In the genomic region with DNA sequence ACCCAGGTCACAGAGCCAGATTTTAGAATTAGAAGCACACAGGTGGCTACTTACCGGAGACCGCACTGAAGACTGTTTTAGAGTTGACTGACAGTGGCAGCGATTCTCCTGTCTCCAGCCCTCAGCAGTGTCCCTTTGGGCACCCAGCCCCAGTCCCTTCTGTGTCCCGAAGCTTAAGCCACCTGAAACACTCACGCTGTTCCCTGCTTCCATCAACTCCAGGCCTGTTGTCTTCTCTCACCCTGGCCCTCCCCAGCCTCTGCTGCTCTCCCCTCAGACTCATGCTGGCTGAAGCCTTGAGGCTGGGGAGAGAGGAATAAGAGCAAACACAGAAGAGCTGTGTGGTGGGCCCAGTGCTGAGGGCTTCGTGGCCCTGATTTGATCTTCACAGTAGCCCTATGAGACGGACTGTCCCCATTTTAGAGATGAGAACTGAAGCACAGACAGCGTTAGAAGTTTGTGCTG, we compare ENCODE assay signal across 18 cellular contexts. TPM values are rescaled to one million over a fixed set of nuclear protein-coding genes. Genes with fewer than 3 reads are reported as not detected.
DNase-seq lines count a peak whose midpoint lies in the region; ATAC-seq, FAIRE-seq and TF ChIP-seq lines count a peak whose summit lies in the region.
"Had no signal": no experiment of that assay in that cellular context is flagged by ENCODE, and none has a peak within 500 bp of the region (broad histone marks: within the 10 kb centered on the region; RNA-seq: fewer than 3 reads in every experiment).

No MANE protein-coding gene starts in this region.

- H3K36me3 ChIP-seq in HepG2 (replicated peaks in 1 of 2; ENCODE audit: control insufficient read depth in 1 of 2, insufficient read depth in 2 of 2, low read length in 2 of 2): peaks cover 28 to 67% of the 10 kb centered on the region in 2 experiments
- peaks cover 0 to 57% (median 23%) of the 10 kb centered on the region in 4 donors for H3K36me3 ChIP-seq in right lobe of liver
- H3K36me3 ChIP-seq in osteoblast (ENCODE audit: insufficient read depth, low read length): peaks cover 3% of the 10 kb centered on the region
- H3K36me3 ChIP-seq: BE2C had no signal

- no peak overlapping the region for H2AFZ ChIP-seq in HepG2 (ENCODE audit: low read length)
- H2AFZ ChIP-seq in osteoblast (ENCODE audit: low read length): no peak overlapping the region
- H2AFZ ChIP-seq: GM23338 had no signal

- POLR2A ChIA-PET in HepG2 (lab: Yijun Ruan, JAX): interaction anchor here (1.2 kb wide), 1 partner anchor 23 kb away, joined by 3 read pairs; the partner anchor contains the start of gene FBXO24
- POLR2A ChIA-PET in RWPE1 (lab: Yijun Ruan, JAX; ENCODE audit: low non-redundant PET): no interaction called here

- H3K4me3 ChIP-seq in HepG2 (replicated peaks in 1 of 3; ENCODE audit: insufficient read depth in 1 of 3, low read depth in 2 of 3, low read length in 3 of 3): no peak overlapping the region
- H3K4me3 ChIP-seq in right lobe of liver: no peak overlapping the region
- H3K4me3 ChIP-seq in osteoblast (ENCODE audit: insufficient read depth, low read length): no peak overlapping the region
- H3K4me3 ChIP-seq: A549; BLaER1 treated with 17β-estradiol and CSF1 and Interleukin-3, amounts not matched to agents 10 nM and 100 nM; GM23338 had no signal

- H4K20me1 ChIP-seq in HepG2 (ENCODE audit: insufficient read depth, low read length) (peaks cover 21% of the 10 kb centered on the region; the same call in 1 of the 2 replicates), osteoblast (ENCODE audit: insufficient read depth, low read length) (no peaks in the 10 kb centered on the region)

- no TSS peak for BruUV-seq in HepG2 (replicated peaks; lab: Mats Ljungman, UMichigan)

- peaks cover 9% of the 10 kb centered on the region for H3K27me3 Mint-ChIP-seq in endothelial cell (ENCODE audit: unreplicated experiment)
- no peaks in the 10 kb centered on the region for H3K27me3 Mint-ChIP-seq in progenitor cell of endocrine pancreas
- H3K27me3 Mint-ChIP-seq: CD4-positive, alpha-beta memory T cell had no signal

- WGBS in HepG2 (ENCODE audit: low lambda C conversion rate): 88% methylated on average over 7 of the region's 8 CpGs
- 79% methylated on average over 5 of the region's 8 CpGs for whole genome bisulfite sequencing in right lobe of liver (ENCODE audit: insufficient coverage, low coverage, low lambda C conversion rate, missing lambda C conversion rate)

- H3K27ac Mint-ChIP-seq in endothelial cell (ENCODE audit: unreplicated experiment) (peak overlapping the region; percentile 24), progenitor cell of endocrine pancreas (no peak overlapping the region)
- H3K27ac Mint-ChIP-seq: GM23338 had no signal

- no peak for TF ChIP-seq RAD21 in HepG2 (CRISPR knock-in tag; IDR thresholded peaks at IDR 0.05)

- peak overlapping the region; percentile 37 for H3K4me3 Mint-ChIP-seq in endothelial cell (ENCODE audit: unreplicated experiment)
- no peak overlapping the region for H3K4me3 Mint-ChIP-seq in progenitor cell of endocrine pancreas (ENCODE audit: low read depth)
- H3K4me3 Mint-ChIP-seq: CD14-positive monocyte; CD4-positive, alpha-beta memory T cell; GM23338; H9 had no signal

- in situ Hi-C loops in HepG2 (cut with HindIII; ENCODE audit: extremely low pct_ligation_motif_present, low pct_unique_long_range_greater_than_20kb): no loop called here

- intact Hi-C loops in HepG2 (cut with micrococcal nuclease; ENCODE audit: unreplicated experiment) (loop anchor here (5.0 kb wide), 1 partner anchor 96 kb away; no protein-coding TSS in a partner anchor), right lobe of liver (cut with DNase I) (loop anchor here (5.0 to 10.0 kb wide), 3 partner anchors 86 to 132 kb away; partner anchors contain the start of genes GIGYF1 (in 1 of the 2) and TSC22D4 (in 1 of the 2))

- no peaks in the 10 kb centered on the region for H3K9me3 ChIP-seq in HepG2 (ENCODE audit: low read length)
- H3K9me3 ChIP-seq in right lobe of liver: no peaks in the 10 kb centered on the region
- no peaks in the 10 kb centered on the region for H3K9me3 ChIP-seq in osteoblast (ENCODE audit: low read depth, low read length)
- H3K9me3 ChIP-seq: A549; BE2C; BLaER1 treated with 17β-estradiol and CSF1 and Interleukin-3, amounts not matched to agents 10 nM and 100 nM had no signal

- H3K27me3 ChIP-seq in HepG2 (ENCODE audit: control insufficient read depth in 1 of 2, insufficient read depth in 2 of 2, low read length in 2 of 2) (no peaks in the 10 kb centered on the region), right lobe of liver (no peaks in the 10 kb centered on the region), osteoblast (ENCODE audit: insufficient read depth, low read length) (no peaks in the 10 kb centered on the region)
- H3K27me3 ChIP-seq: BE2C; BLaER1 treated with 17β-estradiol and CSF1 and Interleukin-3, amounts not matched to agents 10 nM and 100 nM had no signal

- peaks cover 8% of the 10 kb centered on the region for H3K4me1 Mint-ChIP-seq in endothelial cell (ENCODE audit: unreplicated experiment)
- peaks cover 11% of the 10 kb centered on the region for H3K4me1 Mint-ChIP-seq in progenitor cell of endocrine pancreas (ENCODE audit: low read depth)

- ATAC-seq in HepG2 (no peak), right lobe of liver (no peak), GM21717 (IDR thresholded peaks at IDR 0.05; ENCODE audit: unreplicated experiment) (no peak)

- TF ChIP-seq POLR2A in HepG2 (IDR thresholded peaks at IDR 0.05; ENCODE audit: insufficient read depth in 1 of 2, low read depth in 2 of 2, low read length in 2 of 2) (no peak), right lobe of liver (IDR thresholded peaks at IDR 0.05) (no peak)

- TF ChIP-seq EP300 in HepG2 (IDR thresholded peaks at IDR 0.05; ENCODE audit: low read depth in 2 of 2, low read length in 2 of 2) (no peak), HepG2 (CRISPR knock-in tag; IDR thresholded peaks at IDR 0.05; ENCODE audit: borderline replicate concordance) (no peak)

- DNase-seq in HepG2 (ENCODE audit: low spot score) (no peak), right lobe of liver (no peak), RWPE1 (ENCODE audit: low spot score) (no peak), endothelial cell (ENCODE audit: low spot score) (no peak), osteoblast (ENCODE audit: insufficient read length, low spot score, missing footprints) (peak; percentile 74), progenitor cell of endocrine pancreas (ENCODE audit: low spot score, unreplicated experiment) (no peak)
- DNase-seq in central memory CD4-positive, alpha-beta T cell: no peak
- DNase-seq: GF-D8 had no signal

- H3K4me2 ChIP-seq in HepG2 (ENCODE audit: low read depth, low read length) (no peak overlapping the region), osteoblast (ENCODE audit: insufficient read depth, low read length) (no peak overlapping the region)
- H3K4me2 ChIP-seq: A549, GM23338 had no signal

- H3K9me3 Mint-ChIP-seq in endothelial cell (ENCODE audit: unreplicated experiment) (no peaks in the 10 kb centered on the region), progenitor cell of endocrine pancreas (ENCODE audit: low read depth) (no peaks in the 10 kb centered on the region)
- H3K9me3 Mint-ChIP-seq: CD4-positive, alpha-beta memory T cell; GM23338; H9 had no signal

- peaks cover 16% of the 10 kb centered on the region for H3K36me3 Mint-ChIP-seq in endothelial cell (ENCODE audit: low read depth, unreplicated experiment)
- peaks cover 5% of the 10 kb centered on the region for H3K36me3 Mint-ChIP-seq in progenitor cell of endocrine pancreas (ENCODE audit: insufficient read depth)

- no peak for TF ChIP-seq CTCF in HepG2 (CRISPR knock-in tag; IDR thresholded peaks at IDR 0.05)
- no peak for TF ChIP-seq CTCF in right lobe of liver (IDR thresholded peaks at IDR 0.05)
- TF ChIP-seq CTCF in RWPE1 (conservative IDR thresholded peaks at IDR 0.05; ENCODE audit: low read depth): no peak
- no peak for TF ChIP-seq CTCF in endothelial cell (IDR thresholded peaks at IDR 0.05; ENCODE audit: unreplicated experiment)
- TF ChIP-seq CTCF in osteoblast (IDR thresholded peaks at IDR 0.05; ENCODE audit: extremely low read depth, low read depth, low read length): no peak
- no peak for TF ChIP-seq CTCF in progenitor cell of endocrine pancreas (IDR thresholded peaks at IDR 0.05; ENCODE audit: unreplicated experiment)

- FAIRE-seq in HepG2 (lab: Jason Lieb, UNC): no peak
- FAIRE-seq: A549 had no signal

- H3K27ac ChIP-seq in HepG2 (ENCODE audit: extremely low read length, insufficient read depth, low read length): peak overlapping the region; percentile 5
- H3K27ac ChIP-seq in right lobe of liver: no peak overlapping the region
- peak overlapping the region; percentile 40 for H3K27ac ChIP-seq in RWPE1
- H3K27ac ChIP-seq in osteoblast (ENCODE audit: low read depth, low read length): no peak overlapping the region
- H3K27ac ChIP-seq: A549; BLaER1 treated with 17β-estradiol and CSF1 and Interleukin-3, amounts not matched to agents 10 nM and 100 nM had no signal

- H3K9ac ChIP-seq in HepG2 (ENCODE audit: insufficient read depth, low read depth, low read length): no peak overlapping the region

- H3K79me2 ChIP-seq in HepG2 (ENCODE audit: insufficient read depth, low read length) (peaks cover 4% of the 10 kb centered on the region), osteoblast (ENCODE audit: insufficient read depth, low read length) (no peaks in the 10 kb centered on the region)

- peaks cover 93% of the 10 kb centered on the region for H3K4me1 ChIP-seq in HepG2 (ENCODE audit: insufficient read depth, low read length)
- peaks cover 0 to 47% (median 23%) of the 10 kb centered on the region in 4 donors for H3K4me1 ChIP-seq in right lobe of liver
- H3K4me1 ChIP-seq in osteoblast (ENCODE audit: insufficient read depth, low read length): no peaks in the 10 kb centered on the region

- CTCF ChIA-PET in HepG2 (lab: Yijun Ruan, JAX; ENCODE audit: low intra/inter-chr PET ratio, low total read pairs) (interaction anchor here (0.5 to 1.6 kb wide), 2 partner anchors 93 to 147 kb away, joined by 3 to 5 read pairs; no protein-coding TSS in a partner anchor), RWPE1 (lab: Yijun Ruan, JAX) (interaction anchor here (0.6 to 2.4 kb wide), 8 partner anchors 20 to 1233 kb away, joined by 3 to 11 read pairs (median 5); no protein-coding TSS in a partner anchor)

RNA-seq across cellular contexts. Expression of gene SAP25, which starts 10.6 kb away (rescaled TPM):
- 0.15 TPM in 1 of 2 replicates, not detected in the other for total RNA-seq in HepG2 (2016; rRNA removed; fragmentation: Illumina TruSeq; extraction: Trizol)
- not detected in 2 replicates for total RNA-seq in HepG2 (2016; cell fraction: cytosol; rRNA removed; fragmentation: Illumina TruSeq; extraction: Trizol; ENCODE audit: low read depth)
- not detected in 2 replicates for total RNA-seq in HepG2 (2016; cell fraction: insoluble cytoplasmic fraction; rRNA removed; fragmentation: Illumina TruSeq; extraction: Trizol)
- total RNA-seq in HepG2 (2016; cell fraction: membrane; rRNA removed; fragmentation: Illumina TruSeq; extraction: Trizol): not detected in 2 replicates
- total RNA-seq in HepG2 (2016; cell fraction: nucleus; rRNA removed; fragmentation: Illumina TruSeq; extraction: Trizol): not detected in 2 replicates
- polyA plus RNA-seq in HepG2 (2011; rRNA removed): 0.20 TPM in 2 replicates
- 0.13 TPM in 1 of 2 replicates, not detected in the other for polyA plus RNA-seq in HepG2 (2011; cell fraction: cytosol; rRNA removed)
- 2.5 and 2.6 TPM in 2 replicates for polyA plus RNA-seq in HepG2 (2011; cell fraction: nucleus; rRNA removed)
- polyA plus RNA-seq in HepG2 (2012): 0.70 and 1.9 TPM in 2 replicates
- polyA plus RNA-seq in HepG2 (2016; cell fraction: cytosol; fragmentation: Illumina TruSeq; extraction: Trizol; ENCODE audit: low read depth): 0.32 and 0.41 TPM in 2 replicates
- not detected in 2 replicates for polyA plus RNA-seq in HepG2 (2016; cell fraction: insoluble cytoplasmic fraction; fragmentation: Illumina TruSeq; extraction: Trizol; ENCODE audit: low read depth)
- polyA plus RNA-seq in HepG2 (2016; cell fraction: membrane; fragmentation: Illumina TruSeq; extraction: Trizol; ENCODE audit: low read depth): not detected in 2 replicates
- polyA plus RNA-seq in HepG2 (2016; cell fraction: nucleus; fragmentation: Illumina TruSeq; extraction: Trizol; ENCODE audit: insufficient read depth, low read depth): not detected in 2 replicates
- polyA minus RNA-seq in HepG2 (2011; rRNA and poly(A)+ RNA removed; ENCODE audit: low replicate concordance): not detected in 2 replicates
- not detected in 2 replicates for polyA minus RNA-seq in HepG2 (2011; cell fraction: cytosol; rRNA and poly(A)+ RNA removed)
- polyA minus RNA-seq in HepG2 (2011; cell fraction: nucleus; rRNA and poly(A)+ RNA removed): not detected in 2 replicates
- 1 to 10 TPM in 3 of 6 experiments, under 1 TPM in 1, not detected in 2; 0.53 to 4.5 (median 2.2) TPM for total RNA-seq in right lobe of liver
- total RNA-seq in endothelial cell (ENCODE audit: unreplicated experiment): 2.6 TPM
- total RNA-seq in osteoblast: not detected in 2 replicates
- 7.7 and 8.1 TPM in 2 replicates for total RNA-seq in progenitor cell of endocrine pancreas
- total RNA-seq: G401, H4 had no signal
- polyA plus RNA-seq: CD14-positive monocyte had no signal

RNA-seq across cellular contexts. Expression of gene LRCH4, which starts 22.8 kb away (rescaled TPM):
- total RNA-seq in HepG2 (2016; rRNA removed; fragmentation: Illumina TruSeq; extraction: Trizol): 2.9 and 7.0 TPM in 2 replicates
- total RNA-seq in HepG2 (2016; cell fraction: cytosol; rRNA removed; fragmentation: Illumina TruSeq; extraction: Trizol; ENCODE audit: low read depth): 10.0 and 10.9 TPM in 2 replicates
- 3.0 and 6.9 TPM in 2 replicates for total RNA-seq in HepG2 (2016; cell fraction: insoluble cytoplasmic fraction; rRNA removed; fragmentation: Illumina TruSeq; extraction: Trizol)
- total RNA-seq in HepG2 (2016; cell fraction: membrane; rRNA removed; fragmentation: Illumina TruSeq; extraction: Trizol): 2.9 and 3.8 TPM in 2 replicates
- total RNA-seq in HepG2 (2016; cell fraction: nucleus; rRNA removed; fragmentation: Illumina TruSeq; extraction: Trizol): 9.9 and 11.5 TPM in 2 replicates
- 9.3 and 11.1 TPM in 2 replicates for polyA plus RNA-seq in HepG2 (2011; rRNA removed)
- polyA plus RNA-seq in HepG2 (2011; cell fraction: cytosol; rRNA removed): 1.9 and 2.9 TPM in 2 replicates
- polyA plus RNA-seq in HepG2 (2011; cell fraction: nucleus; rRNA removed): 106 and 117 TPM in 2 replicates
- polyA plus RNA-seq in HepG2 (2012): 10.1 and 13.5 TPM in 2 replicates
- 1.1 and 1.2 TPM in 2 replicates for polyA plus RNA-seq in HepG2 (2016; cell fraction: cytosol; fragmentation: Illumina TruSeq; extraction: Trizol; ENCODE audit: low read depth)
- 5.9 and 7.3 TPM in 2 replicates for polyA plus RNA-seq in HepG2 (2016; cell fraction: insoluble cytoplasmic fraction; fragmentation: Illumina TruSeq; extraction: Trizol; ENCODE audit: low read depth)
- 1.5 and 2.1 TPM in 2 replicates for polyA plus RNA-seq in HepG2 (2016; cell fraction: membrane; fragmentation: Illumina TruSeq; extraction: Trizol; ENCODE audit: low read depth)
- 38.5 and 39.0 TPM in 2 replicates for polyA plus RNA-seq in HepG2 (2016; cell fraction: nucleus; fragmentation: Illumina TruSeq; extraction: Trizol; ENCODE audit: insufficient read depth, low read depth)
- polyA minus RNA-seq in HepG2 (2011; rRNA and poly(A)+ RNA removed; ENCODE audit: low replicate concordance): 11.4 and 13.8 TPM in 2 replicates
- 8.0 and 17.6 TPM in 2 replicates for polyA minus RNA-seq in HepG2 (2011; cell fraction: cytosol; rRNA and poly(A)+ RNA removed)
- 25.9 and 27.4 TPM in 2 replicates for polyA minus RNA-seq in HepG2 (2011; cell fraction: nucleus; rRNA and poly(A)+ RNA removed)
- 10 to 100 TPM; 19.5 to 39.1 (median 24.7) TPM for total RNA-seq in right lobe of liver
- 89.7 TPM for total RNA-seq in endothelial cell (ENCODE audit: unreplicated experiment)
- 14.5 and 18.0 TPM in 2 replicates for total RNA-seq in osteoblast
- 76.6 and 82.7 TPM in 2 replicates for total RNA-seq in progenitor cell of endocrine pancreas

RNA-seq across cellular contexts. Expression of gene FBXO24, which starts 23.0 kb away (rescaled TPM):
- total RNA-seq in HepG2 (2016; rRNA removed; fragmentation: Illumina TruSeq; extraction: Trizol) (0.13 and 0.20 TPM in 2 replicates), right lobe of liver (1 to 10 TPM in 1 of 6 experiments, under 1 TPM in 5; 0.25 to 1.0 (median 0.45) TPM), endothelial cell (ENCODE audit: unreplicated experiment) (1.3 TPM), osteoblast (under 0.01 and 0.36 TPM in 2 replicates), progenitor cell of endocrine pancreas (0.41 and 1.2 TPM in 2 replicates)
- total RNA-seq in HepG2 (2016; cell fraction: cytosol; rRNA removed; fragmentation: Illumina TruSeq; extraction: Trizol; ENCODE audit: low read depth): 0.18 and 0.61 TPM in 2 replicates
- 0.24 TPM in 1 of 2 replicates, not detected in the other for total RNA-seq in HepG2 (2016; cell fraction: insoluble cytoplasmic fraction; rRNA removed; fragmentation: Illumina TruSeq; extraction: Trizol)
- total RNA-seq in HepG2 (2016; cell fraction: membrane; rRNA removed; fragmentation: Illumina TruSeq; extraction: Trizol): 0.12 and 0.21 TPM in 2 replicates
- 0.56 TPM in 1 of 2 replicates, not detected in the other for total RNA-seq in HepG2 (2016; cell fraction: nucleus; rRNA removed; fragmentation: Illumina TruSeq; extraction: Trizol)
- 0.31 and 0.55 TPM in 2 replicates for polyA plus RNA-seq in HepG2 (2011; rRNA removed)
- 0.31 and 0.32 TPM in 2 replicates for polyA plus RNA-seq in HepG2 (2011; cell fraction: cytosol; rRNA removed)
- polyA plus RNA-seq in HepG2 (2011; cell fraction: nucleus; rRNA removed): 2.0 and 2.1 TPM in 2 replicates
- polyA plus RNA-seq in HepG2 (2012): 0.15 and 0.31 TPM in 2 replicates
- 0.08 and 0.10 TPM in 2 replicates for polyA plus RNA-seq in HepG2 (2016; cell fraction: cytosol; fragmentation: Illumina TruSeq; extraction: Trizol; ENCODE audit: low read depth)
- 0.21 and 0.26 TPM in 2 replicates for polyA plus RNA-seq in HepG2 (2016; cell fraction: insoluble cytoplasmic fraction; fragmentation: Illumina TruSeq; extraction: Trizol; ENCODE audit: low read depth)
- 0.14 and 0.22 TPM in 2 replicates for polyA plus RNA-seq in HepG2 (2016; cell fraction: membrane; fragmentation: Illumina TruSeq; extraction: Trizol; ENCODE audit: low read depth)
- 0.38 and 0.51 TPM in 2 replicates for polyA plus RNA-seq in HepG2 (2016; cell fraction: nucleus; fragmentation: Illumina TruSeq; extraction: Trizol; ENCODE audit: insufficient read depth, low read depth)
- 0.80 and 0.94 TPM in 2 replicates for polyA minus RNA-seq in HepG2 (2011; rRNA and poly(A)+ RNA removed; ENCODE audit: low replicate concordance)
- polyA minus RNA-seq in HepG2 (2011; cell fraction: cytosol; rRNA and poly(A)+ RNA removed): not detected in 2 replicates
- polyA minus RNA-seq in HepG2 (2011; cell fraction: nucleus; rRNA and poly(A)+ RNA removed): 0.26 and 0.50 TPM in 2 replicates

RNA-seq across cellular contexts. Expression of gene AGFG2, which starts 24.1 kb away (rescaled TPM):
- 117 and 132 TPM in 2 replicates for total RNA-seq in HepG2 (2016; rRNA removed; fragmentation: Illumina TruSeq; extraction: Trizol)
- 31.9 and 33.3 TPM in 2 replicates for total RNA-seq in HepG2 (2016; cell fraction: cytosol; rRNA removed; fragmentation: Illumina TruSeq; extraction: Trizol; ENCODE audit: low read depth)
- 111 and 137 TPM in 2 replicates for total RNA-seq in HepG2 (2016; cell fraction: insoluble cytoplasmic fraction; rRNA removed; fragmentation: Illumina TruSeq; extraction: Trizol)
- total RNA-seq in HepG2 (2016; cell fraction: membrane; rRNA removed; fragmentation: Illumina TruSeq; extraction: Trizol): 66.9 and 73.0 TPM in 2 replicates
- total RNA-seq in HepG2 (2016; cell fraction: nucleus; rRNA removed; fragmentation: Illumina TruSeq; extraction: Trizol): 58.2 and 67.9 TPM in 2 replicates
- 125 and 127 TPM in 2 replicates for polyA plus RNA-seq in HepG2 (2011; rRNA removed)
- polyA plus RNA-seq in HepG2 (2011; cell fraction: cytosol; rRNA removed): 56.3 and 126 TPM in 2 replicates
- 211 and 341 TPM in 2 replicates for polyA plus RNA-seq in HepG2 (2011; cell fraction: nucleus; rRNA removed)
- 63.5 and 68.9 TPM in 2 replicates for polyA plus RNA-seq in HepG2 (2012)
- 20.7 and 23.5 TPM in 2 replicates for polyA plus RNA-seq in HepG2 (2016; cell fraction: cytosol; fragmentation: Illumina TruSeq; extraction: Trizol; ENCODE audit: low read depth)
- 136 and 157 TPM in 2 replicates for polyA plus RNA-seq in HepG2 (2016; cell fraction: insoluble cytoplasmic fraction; fragmentation: Illumina TruSeq; extraction: Trizol; ENCODE audit: low read depth)
- 44.8 and 50.5 TPM in 2 replicates for polyA plus RNA-seq in HepG2 (2016; cell fraction: membrane; fragmentation: Illumina TruSeq; extraction: Trizol; ENCODE audit: low read depth)
- 131 TPM in 2 replicates for polyA plus RNA-seq in HepG2 (2016; cell fraction: nucleus; fragmentation: Illumina TruSeq; extraction: Trizol; ENCODE audit: insufficient read depth, low read depth)
- 24.8 and 334 TPM in 2 replicates for polyA minus RNA-seq in HepG2 (2011; rRNA and poly(A)+ RNA removed; ENCODE audit: low replicate concordance)
- polyA minus RNA-seq in HepG2 (2011; cell fraction: cytosol; rRNA and poly(A)+ RNA removed): 131 and 176 TPM in 2 replicates
- 107 and 124 TPM in 2 replicates for polyA minus RNA-seq in HepG2 (2011; cell fraction: nucleus; rRNA and poly(A)+ RNA removed)
- total RNA-seq in right lobe of liver: 10 to 100 TPM; 52.9 to 86.3 (median 69.8) TPM
- total RNA-seq in endothelial cell (ENCODE audit: unreplicated experiment): 48.6 TPM
- 6.5 and 9.4 TPM in 2 replicates for total RNA-seq in osteoblast
- 9.8 and 10.3 TPM in 2 replicates for total RNA-seq in progenitor cell of endocrine pancreas

RNA-seq across cellular contexts. Expression of gene PCOLCE, which starts 39.0 kb away (rescaled TPM):
- 3.9 and 16.0 TPM in 2 replicates for total RNA-seq in HepG2 (2016; rRNA removed; fragmentation: Illumina TruSeq; extraction: Trizol)
- 2.1 and 2.3 TPM in 2 replicates for total RNA-seq in HepG2 (2016; cell fraction: cytosol; rRNA removed; fragmentation: Illumina TruSeq; extraction: Trizol; ENCODE audit: low read depth)
- 3.3 and 18.3 TPM in 2 replicates for total RNA-seq in HepG2 (2016; cell fraction: insoluble cytoplasmic fraction; rRNA removed; fragmentation: Illumina TruSeq; extraction: Trizol)
- 1.9 and 2.0 TPM in 2 replicates for total RNA-seq in HepG2 (2016; cell fraction: membrane; rRNA removed; fragmentation: Illumina TruSeq; extraction: Trizol)
- 20.4 and 23.8 TPM in 2 replicates for total RNA-seq in HepG2 (2016; cell fraction: nucleus; rRNA removed; fragmentation: Illumina TruSeq; extraction: Trizol)
- 5.3 and 6.9 TPM in 2 replicates for polyA plus RNA-seq in HepG2 (2011; rRNA removed)
- polyA plus RNA-seq in HepG2 (2011; cell fraction: cytosol; rRNA removed): 3.1 and 3.4 TPM in 2 replicates
- polyA plus RNA-seq in HepG2 (2011; cell fraction: nucleus; rRNA removed): 62.1 and 64.1 TPM in 2 replicates
- 15.6 and 28.9 TPM in 2 replicates for polyA plus RNA-seq in HepG2 (2012)
- 3.5 and 3.8 TPM in 2 replicates for polyA plus RNA-seq in HepG2 (2016; cell fraction: cytosol; fragmentation: Illumina TruSeq; extraction: Trizol; ENCODE audit: low read depth)
- 6.3 and 9.1 TPM in 2 replicates for polyA plus RNA-seq in HepG2 (2016; cell fraction: insoluble cytoplasmic fraction; fragmentation: Illumina TruSeq; extraction: Trizol; ENCODE audit: low read depth)
- 3.4 and 3.6 TPM in 2 replicates for polyA plus RNA-seq in HepG2 (2016; cell fraction: membrane; fragmentation: Illumina TruSeq; extraction: Trizol; ENCODE audit: low read depth)
- polyA plus RNA-seq in HepG2 (2016; cell fraction: nucleus; fragmentation: Illumina TruSeq; extraction: Trizol; ENCODE audit: insufficient read depth, low read depth): 81.2 and 84.3 TPM in 2 replicates
- polyA minus RNA-seq in HepG2 (2011; rRNA and poly(A)+ RNA removed; ENCODE audit: low replicate concordance): 1.7 and 2.2 TPM in 2 replicates
- polyA minus RNA-seq in HepG2 (2011; cell fraction: cytosol; rRNA and poly(A)+ RNA removed): 3.4 and 4.9 TPM in 2 replicates
- polyA minus RNA-seq in HepG2 (2011; cell fraction: nucleus; rRNA and poly(A)+ RNA removed): 7.1 and 9.0 TPM in 2 replicates
- 10 to 100 TPM; 10.9 to 48.5 (median 23.6) TPM for total RNA-seq in right lobe of liver
- 4.4 TPM for total RNA-seq in endothelial cell (ENCODE audit: unreplicated experiment)
- total RNA-seq in osteoblast: 231 and 259 TPM in 2 replicates
- total RNA-seq in progenitor cell of endocrine pancreas: 16.1 and 20.3 TPM in 2 replicates

Comparison
In these comparisons a context has a peak if more than half of its experiments do, and no peak if none do; other contexts are left out.
1. H3K27ac ChIP-seq: peak in HepG2 (single experiment) and RWPE1 (single experiment); none in right lobe of liver (0 of 3) and osteoblast (single experiment).